15 cellular contexts compared by ENCODE assay signal in genomic region chr1:214361636-214362035, GRCh38.
"Had no signal": no experiment of that assay in that cellular context is flagged by ENCODE, and none has a peak within 500 bp of the region (broad histone marks: within the 10 kb centered on the region; RNA-seq: fewer than 3 reads in every experiment).

No MANE protein-coding gene starts in this region.

- H3K27me3 ChIP-seq: stomach, thyroid gland had no signal

- H3K27ac ChIP-seq: stomach, VCaP had no signal

- H3K4me1 ChIP-seq: stomach had no signal

- H3K4me3 ChIP-seq: skin epidermis, stomach, thyroid gland had no signal

- DNase-seq: activated CD4-positive, alpha-beta T cell treated with anti-CD3 and anti-CD28 coated beads for 4 hours; activated CD8-positive, alpha-beta memory T cell treated with anti-CD3 and anti-CD28 coated beads, Interleukin-2, amount 50 U/mL, for 4 hours; activated CD8-positive, alpha-beta T cell treated with anti-CD3 and anti-CD28 coated beads for 36 hours; activated gamma-delta T cell treated with Interleukin-2 at 50 U/mL for 16 hours; activated naive CD8-positive, alpha-beta T cell treated with anti-CD3 and anti-CD28 coated beads for 36 hours; activated T-cell treated with anti-CD3 and anti-CD28 coated beads, Interleukin-2, amount 50 U/mL, for 72 hours; caudate nucleus; left colon; mammary epithelial cell; natural killer cell; stomach; T1000; thyroid gland had no signal

- ATAC-seq: activated CD8-positive, alpha-beta T cell treated with anti-CD3 and anti-CD28 coated beads for 36 hours; activated T-cell treated with anti-CD3 and anti-CD28 coated beads, Interleukin-2, amount 50 U/mL, for 72 hours; left colon; natural killer cell had no signal

- H3K9me3 ChIP-seq: stomach, thyroid gland had no signal
